In the genomic region with DNA sequence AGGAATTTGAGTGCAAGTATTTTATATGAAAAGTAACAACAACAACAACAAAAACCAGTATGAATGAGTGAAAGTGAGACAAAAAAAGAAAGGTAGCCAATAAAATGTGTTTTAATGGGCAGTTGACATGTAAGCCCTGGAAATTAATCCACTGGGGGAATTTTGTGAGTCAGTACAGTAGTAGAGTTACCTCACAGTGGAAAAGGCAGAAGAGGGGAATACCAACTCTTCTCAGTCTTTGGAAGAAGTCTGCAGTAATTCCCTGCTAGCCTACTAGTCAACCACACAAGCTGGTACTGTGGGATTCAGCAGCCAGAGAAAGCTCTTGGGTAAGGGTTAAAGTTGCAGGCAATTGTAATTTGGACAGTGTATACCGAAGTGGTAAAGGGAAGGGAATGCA, we compare ENCODE assay signal across 26 cellular contexts.
DNase-seq lines count a peak whose midpoint lies in the region; ATAC-seq and TF ChIP-seq lines count a peak whose summit lies in the region.
"Had no signal": no experiment of that assay in that cellular context is flagged by ENCODE, and none has a peak within 500 bp of the region (broad histone marks: within the 10 kb centered on the region; RNA-seq: fewer than 3 reads in every experiment).

No MANE protein-coding gene starts in this region.

- dilution Hi-C loops in mammary epithelial cell (cut with HindIII; ENCODE audit: low sequenced_read_pairs) = no loop called here

- TF ChIP-seq POLR2A in breast epithelium (IDR thresholded peaks at IDR 0.05) = no peak

- CTCF ChIA-PET in mammary epithelial cell (lab: Charles Lee; ENCODE audit: low non-redundant PET) = no interaction called here

- H3K4me2 ChIP-seq in mammary epithelial cell (ENCODE audit: insufficient read depth, low read depth, low read length) = no peak overlapping the region
- H3K4me2 ChIP-seq: BLaER1 treated with 17β-estradiol and CSF1 and Interleukin-3, amounts not matched to agents 10 nM and 100 nM; hepatocyte had no signal

- H3K36me3 ChIP-seq in mammary epithelial cell (ENCODE audit: insufficient read depth, low read length) (no peaks in the 10 kb centered on the region), breast epithelium (no peaks in the 10 kb centered on the region)
- H3K36me3 ChIP-seq: BLaER1 treated with 17β-estradiol and CSF1 and Interleukin-3, amounts not matched to agents 10 nM and 100 nM had no signal

- TF ChIP-seq CTCF in mammary epithelial cell (conservative IDR thresholded peaks at IDR 0.05 in 1 of 2, IDR thresholded peaks at IDR 0.05 in 1 of 2; ENCODE audit: extremely low read depth in 1 of 2, insufficient read depth in 1 of 2, low read depth in 1 of 2, low read length in 2 of 2) (no peak), breast epithelium (IDR thresholded peaks at IDR 0.05) (no peak)

- no TSS peak for BruUV-seq in mammary epithelial cell (replicated peaks; lab: Mats Ljungman, UMichigan)

- H3K27me3 ChIP-seq in mammary epithelial cell (ENCODE audit: insufficient read depth, low read length) = no peaks in the 10 kb centered on the region
- H3K27me3 ChIP-seq in breast epithelium = no peaks in the 10 kb centered on the region
- H3K27me3 ChIP-seq: BLaER1 treated with 17β-estradiol and CSF1 and Interleukin-3, amounts not matched to agents 10 nM and 100 nM; hepatocyte had no signal

- H2AFZ ChIP-seq in mammary epithelial cell (ENCODE audit: low read depth, low read length) = peak overlapping the region; percentile 33
- H2AFZ ChIP-seq: hepatocyte, parathyroid adenoma had no signal

- H3K9me3 ChIP-seq in mammary epithelial cell (replicated peaks; ENCODE audit: insufficient read depth, low read length) = no peaks in the 10 kb centered on the region
- H3K9me3 ChIP-seq in breast epithelium = no peaks in the 10 kb centered on the region
- H3K9me3 ChIP-seq: BLaER1 treated with 17β-estradiol and CSF1 and Interleukin-3, amounts not matched to agents 10 nM and 100 nM had no signal

- H3K4me3 ChIP-seq in mammary epithelial cell (replicated peaks in 1 of 3; ENCODE audit: insufficient read depth in 1 of 3, low read depth in 2 of 3, low read length in 3 of 3) (no peak overlapping the region), breast epithelium (no peak overlapping the region)
- H3K4me3 ChIP-seq: BLaER1 treated with 17β-estradiol and CSF1 and Interleukin-3, amounts not matched to agents 10 nM and 100 nM; hepatocyte had no signal

- no peak overlapping the region for H3K9ac ChIP-seq in mammary epithelial cell (ENCODE audit: insufficient read depth, low read length)
- H3K9ac ChIP-seq: BLaER1 treated with 17β-estradiol and CSF1 and Interleukin-3, amounts not matched to agents 10 nM and 100 nM; parathyroid adenoma had no signal

- ATAC-seq in HG02678 (IDR thresholded peaks at IDR 0.05; ENCODE audit: unreplicated experiment) (peak; percentile 71), HG03159 (IDR thresholded peaks at IDR 0.05; ENCODE audit: unreplicated experiment) (no peak)
- ATAC-seq: naive thymus-derived CD8-positive, alpha-beta T cell; T-cell had no signal

- intact Hi-C loops in mammary epithelial cell (cut with micrococcal nuclease) = no loop called here
- intact Hi-C loops in breast epithelium (cut with DNase I; ENCODE audit: low total_unique reads) = no loop called here

- no peaks in the 10 kb centered on the region for H3K79me2 ChIP-seq in mammary epithelial cell (ENCODE audit: insufficient read depth, low read length)
- H3K79me2 ChIP-seq: hepatocyte, parathyroid adenoma had no signal

- 6% methylated on average over 1 of the region's 1 CpG for WGBS in mammary epithelial cell (ENCODE audit: low coverage, missing lambda C conversion rate)

- DNase-seq in mammary epithelial cell = peak; percentile 38
- DNase-seq in breast epithelium (ENCODE audit: low spot score in 2 of 2) = no peak
- DNase-seq in NCI-H226 = peak; percentile 7
- DNase-seq in COLO829 (ENCODE audit: low spot score) = no peak
- no peak for DNase-seq in glomerular visceral epithelial cell (ENCODE audit: extremely low spot score)
- no peak for DNase-seq in ACHN
- DNase-seq: activated CD4-positive, alpha-beta T cell treated with anti-CD3 and anti-CD28 coated beads, Interleukin-2, amount 50 U/mL, for 4 hours; activated naive CD4-positive, alpha-beta T cell treated with anti-CD3 and anti-CD28 coated beads, Interleukin-2, amount 10 ng/mL, durations not matched to agents 7 days and 5 days; activated T-cell treated with anti-CD3 and anti-CD28 coated beads for 4 hours; HFFc6; KG1; mesenchymal stem cell; naive thymus-derived CD8-positive, alpha-beta T cell; NCI-H2081; NCI-H510A treated with DMSO at 0.1 percent for 48 hours; Right ventricle myocardium superior; stimulated activated CD4-positive, alpha-beta T cell treated with anti-CD3 and anti-CD28 coated beads, Interleukin-4, amount 100 ng/mL, for 1 hour; substantia nigra; T-cell had no signal

- H4K20me1 ChIP-seq in mammary epithelial cell (ENCODE audit: insufficient read depth, low read length) = no peaks in the 10 kb centered on the region
- H4K20me1 ChIP-seq: BLaER1 treated with 17β-estradiol and CSF1 and Interleukin-3, amounts not matched to agents 10 nM and 100 nM had no signal

- in situ Hi-C loops in mammary epithelial cell (cut with MboI; ENCODE audit: low sequenced_read_pairs in 2 of 2) (no loop called here), ACHN (cut with HindIII; ENCODE audit: low pct_ligation_motif_present, low pct_unique_long_range_greater_than_20kb, low sequenced_read_pairs) (no loop called here)

- H3K4me1 ChIP-seq in mammary epithelial cell (ENCODE audit: insufficient read depth, low read length) (no peaks in the 10 kb centered on the region), breast epithelium (no peaks in the 10 kb centered on the region)
- H3K4me1 ChIP-seq: BLaER1 treated with 17β-estradiol and CSF1 and Interleukin-3, amounts not matched to agents 10 nM and 100 nM; parathyroid adenoma had no signal

- H3K27ac ChIP-seq in mammary epithelial cell (ENCODE audit: insufficient read depth, low read depth, low read length) = no peak overlapping the region
- H3K27ac ChIP-seq in breast epithelium = no peak overlapping the region
- H3K27ac ChIP-seq: 22Rv1; BLaER1 treated with 17β-estradiol and CSF1 and Interleukin-3, amounts not matched to agents 10 nM and 100 nM; hepatocyte; parathyroid adenoma; VCaP had no signal

Comparison
In these comparisons a context has a peak if more than half of its experiments do, and no peak if none do; other contexts are left out.
1. DNase-seq: peak in mammary epithelial cell (single experiment) and NCI-H226 (single experiment); none in breast epithelium (0 of 2), COLO829 (single experiment), glomerular visceral epithelial cell (single experiment) and ACHN (single experiment).